23 cellular contexts compared by ENCODE assay signal in genomic region chr3:114660808-114661207, GRCh38.
A peak's percentile ranks its signal among the peaks of the same experiment; 100 is the strongest.
DNase-seq lines count a peak whose midpoint lies in the region; ATAC-seq, FAIRE-seq and TF ChIP-seq lines count a peak whose summit lies in the region.
"Had no signal": no experiment of that assay in that cellular context is flagged by ENCODE, and none has a peak within 500 bp of the region (broad histone marks: within the 10 kb centered on the region; RNA-seq: fewer than 3 reads in every experiment).

No MANE protein-coding gene starts in this region.

- FAIRE-seq in H54 (lab: Jason Lieb, UNC) = no peak
- FAIRE-seq: H1, HTR-8/SVneo had no signal

- DNase-seq in HFFc6 = no peak
- no peak for DNase-seq in esophagus muscularis mucosa (ENCODE audit: extremely low spot score)
- DNase-seq in RWPE1 (ENCODE audit: low spot score) = no peak
- no peak for DNase-seq in upper lobe of right lung
- no peak for DNase-seq in DMS53 (lab: John Stamatoyannopoulos, UW)
- no peak for DNase-seq in H54 (ENCODE audit: insufficient read length, low spot score)
- DNase-seq: activated CD4-positive, alpha-beta T cell treated with anti-CD3 and anti-CD28 coated beads, Interleukin-2, amount 50 U/mL, for 1 hour; activated effector memory CD4-positive, alpha-beta T cell treated with anti-CD3 and anti-CD28 coated beads, Interleukin-2, amount 50 U/mL, for 16 hours; CD4-positive, alpha-beta T cell; DMS79; Karpas-422; lower lobe of right lung; NCI-H1092; NCI-H2081 treated with DMSO at 0.1 percent for 48 hours; NCI-H510A treated with DMSO at 0.1 percent for 48 hours; stimulated activated CD4-positive, alpha-beta T cell treated with anti-CD3 and anti-CD28 coated beads, Interleukin-2, amount 100 ng/mL, for 48 hours; stimulated activated naive CD8-positive, alpha-beta T cell treated with anti-CD3 and anti-CD28 coated beads, Interleukin-15, amount 100 ng/mL, for 72 hours; T-helper 1 cell had no signal

- TF ChIP-seq EP300 in esophagus muscularis mucosa (IDR thresholded peaks at IDR 0.05) = no peak

- no peaks in the 10 kb centered on the region; the same call in 1 of the 2 replicates for H3K36me3 Mint-ChIP-seq in HFFc6 (ENCODE audit: low read depth)

- no peak overlapping the region for H3K4me3 ChIP-seq in ACC112 (ENCODE audit: low read depth, low read length)
- H3K4me3 ChIP-seq in esophagus muscularis mucosa = no peak overlapping the region
- H3K4me3 ChIP-seq in rectal smooth muscle tissue (ENCODE audit: low read length) = no peak overlapping the region
- no peak overlapping the region for H3K4me3 ChIP-seq in upper lobe of right lung
- H3K4me3 ChIP-seq: lower lobe of right lung had no signal

- WGBS in esophagus muscularis mucosa = 87% methylated on average over 1 of the region's 1 CpG

- peaks cover 26% of the 10 kb centered on the region for H3K4me1 Mint-ChIP-seq in HFFc6 (ENCODE audit: low read depth)
- H3K4me1 Mint-ChIP-seq: stimulated activated naive CD8-positive, alpha-beta T cell treated with anti-CD3 and anti-CD28 coated beads, Interleukin-15, amount 100 ng/mL, for 72 hours had no signal

- H3K27me3 Mint-ChIP-seq in HFFc6 (ENCODE audit: insufficient read depth) = no peaks in the 10 kb centered on the region
- H3K27me3 Mint-ChIP-seq: CD4-positive, alpha-beta T cell; central memory CD8-positive, alpha-beta T cell; stimulated activated naive CD8-positive, alpha-beta T cell treated with anti-CD3 and anti-CD28 coated beads, Interleukin-15, amount 100 ng/mL, for 72 hours had no signal

- intact Hi-C loops in esophagus muscularis mucosa (cut with DNase I) (no loop called here), upper lobe of right lung (cut with DNase I) (no loop called here)

- H3K27me3 ChIP-seq in ACC112 (ENCODE audit: insufficient read depth, low read length) (no peaks in the 10 kb centered on the region), esophagus muscularis mucosa (no peaks in the 10 kb centered on the region), rectal smooth muscle tissue (ENCODE audit: control insufficient read depth, insufficient read depth, low read length) (no peaks in the 10 kb centered on the region), upper lobe of right lung (no peaks in the 10 kb centered on the region)

- H3K27ac ChIP-seq in ACC112 (ENCODE audit: low read depth, low read length) = 0 out of 2 replicates have a peak overlapping the region, but pooled peaks have one; percentile 46
- peak overlapping the region; percentile 55 to 68 (median 60) for H3K27ac ChIP-seq in esophagus muscularis mucosa (replicated peaks in 1 of 4)
- H3K27ac ChIP-seq in rectal smooth muscle tissue (ENCODE audit: low read depth, low read length) = peak overlapping the region; percentile 17
- H3K27ac ChIP-seq in RWPE1 = no peak overlapping the region
- H3K27ac ChIP-seq in upper lobe of right lung = no peak overlapping the region

- H3K27ac Mint-ChIP-seq in HFFc6 = peak overlapping the region; percentile 51
- H3K27ac Mint-ChIP-seq: CD4-positive, alpha-beta T cell; stimulated activated naive CD8-positive, alpha-beta T cell treated with anti-CD3 and anti-CD28 coated beads, Interleukin-15, amount 100 ng/mL, for 72 hours had no signal

- TF ChIP-seq CTCF in HFFc6 (IDR thresholded peaks at IDR 0.05) (no peak), esophagus muscularis mucosa (IDR thresholded peaks at IDR 0.05) (no peak), RWPE1 (conservative IDR thresholded peaks at IDR 0.05; ENCODE audit: low read depth) (no peak), upper lobe of right lung (IDR thresholded peaks at IDR 0.05) (no peak)

- no peaks in the 10 kb centered on the region for H3K9me3 ChIP-seq in esophagus muscularis mucosa
- H3K9me3 ChIP-seq in upper lobe of right lung = no peaks in the 10 kb centered on the region
- H3K9me3 ChIP-seq: lower lobe of right lung had no signal

- peak overlapping the region; percentile 19 for H2AFZ ChIP-seq in ACC112 (ENCODE audit: low read length, unreplicated experiment)

- POLR2A ChIA-PET in RWPE1 (lab: Yijun Ruan, JAX; ENCODE audit: low non-redundant PET) = no interaction called here

- H3K4me1 ChIP-seq in ACC112 (ENCODE audit: control insufficient read depth, insufficient read depth, low read length, unreplicated experiment) = peaks cover 20% of the 10 kb centered on the region
- H3K4me1 ChIP-seq in esophagus muscularis mucosa = peaks cover 18 to 28% (median 24%) of the 10 kb centered on the region in 4 donors
- H3K4me1 ChIP-seq in rectal smooth muscle tissue (ENCODE audit: control insufficient read depth, insufficient read depth, low read length) = no peaks in the 10 kb centered on the region
- peaks cover 9% of the 10 kb centered on the region for H3K4me1 ChIP-seq in upper lobe of right lung

- TF ChIP-seq POLR2A in esophagus muscularis mucosa (IDR thresholded peaks at IDR 0.05; ENCODE audit: low read depth) (no peak), H54 (IDR thresholded peaks at IDR 0.05; ENCODE audit: low read depth, low read length) (no peak)

- CTCF ChIA-PET in RWPE1 (lab: Yijun Ruan, JAX) = no interaction called here

- peak overlapping the region; percentile 66; the same call in 1 of the 2 replicates for H3K4me3 Mint-ChIP-seq in HFFc6
- H3K4me3 Mint-ChIP-seq: CD4-positive, alpha-beta T cell; central memory CD8-positive, alpha-beta T cell; stimulated activated naive CD8-positive, alpha-beta T cell treated with anti-CD3 and anti-CD28 coated beads, Interleukin-15, amount 100 ng/mL, for 72 hours had no signal

- no peaks in the 10 kb centered on the region for H3K79me2 ChIP-seq in ACC112 (ENCODE audit: control insufficient read depth, insufficient read depth, low read length, unreplicated experiment)

- no peaks in the 10 kb centered on the region for H3K9me3 Mint-ChIP-seq in HFFc6
- H3K9me3 Mint-ChIP-seq: central memory CD8-positive, alpha-beta T cell had no signal

- H3K36me3 ChIP-seq in ACC112 (ENCODE audit: insufficient read depth, low read length) = peaks cover 5% of the 10 kb centered on the region
- no peaks in the 10 kb centered on the region for H3K36me3 ChIP-seq in esophagus muscularis mucosa
- no peaks in the 10 kb centered on the region for H3K36me3 ChIP-seq in rectal smooth muscle tissue (ENCODE audit: control insufficient read depth, insufficient read depth, low read length)
- no peaks in the 10 kb centered on the region for H3K36me3 ChIP-seq in upper lobe of right lung
- H3K36me3 ChIP-seq: lower lobe of right lung had no signal

- ATAC-seq in upper lobe of right lung = no peak
- ATAC-seq: stimulated activated naive CD8-positive, alpha-beta T cell treated with anti-CD3 and anti-CD28 coated beads, Interleukin-15, amount 100 ng/mL, for 72 hours had no signal

- H3K9ac ChIP-seq in rectal smooth muscle tissue (ENCODE audit: low read length) = no peak overlapping the region

Comparison
In these comparisons a context has a peak if more than half of its experiments do, and no peak if none do; other contexts are left out.
1. H3K27ac ChIP-seq: peak in ACC112 (single experiment), esophagus muscularis mucosa (4 of 4) and rectal smooth muscle tissue (single experiment); none in RWPE1 (single experiment) and upper lobe of right lung (single experiment).